ENCODE assay signal across 8 cellular contexts in genomic region chr2:38750011-38750792, GRCh38. TPM values are rescaled to one million over a fixed set of nuclear protein-coding genes. Genes with fewer than 3 reads are reported as not detected.
A peak's percentile ranks its signal among the peaks of the same experiment; 100 is the strongest.
DNase-seq lines count a peak whose midpoint lies in the region; ATAC-seq, FAIRE-seq and TF ChIP-seq lines count a peak whose summit lies in the region.

No MANE protein-coding gene starts in this region.

- peaks cover 11% of the 10 kb centered on the region for H3K27me3 Mint-ChIP-seq in neural crest cell (ENCODE audit: low read depth)

- no peaks in the 10 kb centered on the region for H3K9me3 ChIP-seq in thoracic aorta

- TF ChIP-seq CTCF in neural crest cell (conservative IDR thresholded peaks at IDR 0.05) (no peak), thoracic aorta (IDR thresholded peaks at IDR 0.05) (no peak)

- H3K27ac ChIP-seq in thoracic aorta = peak overlapping the region; percentile 95 to 97

- H3K36me3 ChIP-seq in H7 (replicated peaks; ENCODE audit: control insufficient read depth, insufficient read depth, low read length) = peaks cover 32% of the 10 kb centered on the region
- H3K36me3 ChIP-seq in thoracic aorta = peaks cover 37% of the 10 kb centered on the region

- H3K27me3 ChIP-seq in H7 (ENCODE audit: control insufficient read depth, insufficient read depth, low read length) (no peaks in the 10 kb centered on the region), thoracic aorta (replicated peaks; ENCODE audit: insufficient read depth) (no peaks in the 10 kb centered on the region)

- peaks cover 29 to 52% of the 10 kb centered on the region in 2 donors for H3K4me1 ChIP-seq in thoracic aorta (ENCODE audit: control insufficient read depth in 1 of 2, low read depth in 2 of 2)

- peak overlapping the region; percentile 99 for H3K27ac Mint-ChIP-seq in neural crest cell (ENCODE audit: unreplicated experiment)

- peak; percentile 24 for DNase-seq in GM12891 (ENCODE audit: insufficient read length, low spot score)
- peak; percentile 68 for DNase-seq in H7
- DNase-seq in NCI-H1105 treated with DMSO at 0.1 percent for 48 hours (lab: John Stamatoyannopoulos, UW) = peak; percentile 40
- DNase-seq in activated T-helper 1 cell treated with Interleukin-2 at 50 U/mL for 16 hours (ENCODE audit: low read depth) = peak; percentile 41
- DNase-seq in fibroblast of peridontal ligament (ENCODE audit: extremely low read depth) = peak; percentile 31
- peak; percentile 14 for DNase-seq in neural crest cell (ENCODE audit: low read depth, low spot score)
- no peak for DNase-seq in thoracic aorta (ENCODE audit: low spot score)
- no peak for DNase-seq in NCI-H2107 treated with DMSO at 0.1 percent for 48 hours (lab: John Stamatoyannopoulos, UW; ENCODE audit: unreplicated experiment)

- TF ChIP-seq POLR2A in GM12891 (IDR thresholded peaks at IDR 0.05; ENCODE audit: low read depth, low read length) = no peak

- H3K36me3 Mint-ChIP-seq in neural crest cell (ENCODE audit: low read depth) = peaks cover 39% of the 10 kb centered on the region

- FAIRE-seq in GM12891 (lab: Jason Lieb, UNC) = no peak

- peak overlapping the region; percentile 91 for H3K4me3 ChIP-seq in H7 (ENCODE audit: insufficient read depth, low read depth, low read length)
- peak overlapping the region; percentile 93 for H3K4me3 ChIP-seq in thoracic aorta

- peaks cover 64% of the 10 kb centered on the region for H3K4me1 Mint-ChIP-seq in neural crest cell

- peak; percentile 40 for ATAC-seq in thoracic aorta (ENCODE audit: insufficient number of reproducible peaks, low FRiP score, low read depth)

- H3K9me3 Mint-ChIP-seq in neural crest cell = no peaks in the 10 kb centered on the region

- peak overlapping the region; percentile 96 for H3K4me3 Mint-ChIP-seq in neural crest cell

TF ChIP-seq in GM12891, 5 proteins besides CTCF, POLR2A, EP300 and RAD21:
- TF ChIP-seq SPI1 (IDR thresholded peaks at IDR 0.05; ENCODE audit: low read depth, low read length) (no peak), TAF1 (IDR thresholded peaks at IDR 0.05; ENCODE audit: low read depth, low read length) (no peak), POLR2AphosphoS5 (IDR thresholded peaks at IDR 0.05; ENCODE audit: low read depth, low read length) (no peak), PAX5 (IDR thresholded peaks at IDR 0.05; ENCODE audit: insufficient read depth, low read length, severe bottlenecking) (no peak), POU2F2 (IDR thresholded peaks at IDR 0.05; ENCODE audit: low read depth, low read length) (no peak)

RNA-seq across cellular contexts. Expression of gene SRSF7, which starts 1.0 kb away (rescaled TPM):
- 278 TPM for polyA plus RNA-seq in GM12891 (2012; ENCODE audit: low read depth, missing spikeins)
- total RNA-seq in H7 (2014; rRNA removed; shearing (Covaris generic)) = 140 and 206 TPM in 2 replicates
- 347 and 356 TPM in 2 replicates for total RNA-seq in neural crest cell
- total RNA-seq in thoracic aorta = 100 to 1,000 TPM in 1 of 2 donors, 10 to 100 TPM in 1; 97.5 to 141 TPM

RNA-seq across cellular contexts. Expression of gene GEMIN6, which starts 27.8 kb away (rescaled TPM):
- polyA plus RNA-seq in GM12891 (2012; ENCODE audit: low read depth, missing spikeins) = 13.5 TPM
- 17.6 and 22.2 TPM in 2 replicates for total RNA-seq in H7 (2014; rRNA removed; shearing (Covaris generic))
- total RNA-seq in neural crest cell (20.8 and 24.1 TPM in 2 replicates), thoracic aorta (10 to 100 TPM in 1 of 2 donors, 1 to 10 TPM in 1; 7.7 to 10.6 TPM)

Comparison
In these comparisons a context has a peak if more than half of its experiments do, and no peak if none do; other contexts are left out.
1. DNase-seq: peak in GM12891 (single experiment), H7 (single experiment), NCI-H1105 treated with DMSO at 0.1 percent for 48 hours (single experiment), activated T-helper 1 cell treated with Interleukin-2 at 50 U/mL for 16 hours (single experiment), fibroblast of peridontal ligament (single experiment) and neural crest cell (single experiment); none in thoracic aorta (single experiment) and NCI-H2107 treated with DMSO at 0.1 percent for 48 hours (single experiment).